Comparison of ENCODE assay signal across 2 cellular contexts in genomic region chr6:37867756-37868446, GRCh38.
TF ChIP-seq lines count a peak whose summit lies in the region.

No MANE protein-coding gene starts in this region.

TF ChIP-seq in HepG2, 621 proteins besides CTCF, POLR2A, EP300 and RAD21:
- TF ChIP-seq PHB2 (IDR thresholded peaks at IDR 0.05; ENCODE audit: partially characterized antibody) = peak; percentile 7
- TF ChIP-seq ARID4A (CRISPR knock-in tag; IDR thresholded peaks at IDR 0.05; ENCODE audit: borderline replicate concordance) = no peak
- no peak for TF ChIP-seq ZNF83 (CRISPR knock-in tag; IDR thresholded peaks at IDR 0.05; ENCODE audit: borderline replicate concordance)
TF ChIP-seq in HepG2: peak in this region for 1.

TF ChIP-seq in H1, 55 proteins besides CTCF, POLR2A, EP300 and RAD21:
- TF ChIP-seq RNF2 (IDR thresholded peaks at IDR 0.05; ENCODE audit: borderline replicate concordance, low read depth, low read length, missing control alignments, poor library complexity, severe bottlenecking) (no peak), ZNF274 (IDR thresholded peaks at IDR 0.05; ENCODE audit: borderline replicate concordance, extremely low read depth, low read length) (no peak), POLR2AphosphoS5 (IDR thresholded peaks at IDR 0.05; ENCODE audit: low read depth, low read length) (no peak), KDM1A (IDR thresholded peaks at IDR 0.05; ENCODE audit: borderline replicate concordance, low read length) (no peak), MAFK (IDR thresholded peaks at IDR 0.05; ENCODE audit: low read depth, low read length) (no peak), SP4 (IDR thresholded peaks at IDR 0.05; ENCODE audit: low read length) (no peak), EGR1 (IDR thresholded peaks at IDR 0.05; ENCODE audit: borderline replicate concordance, low read depth, low read length) (no peak), TCF12 (IDR thresholded peaks at IDR 0.05; ENCODE audit: low read depth, low read length) (no peak), USF2 (IDR thresholded peaks at IDR 0.05; ENCODE audit: low read length) (no peak), POU5F1 (IDR thresholded peaks at IDR 0.05; ENCODE audit: low read depth, low read length) (no peak), SP2 (IDR thresholded peaks at IDR 0.05; ENCODE audit: low read length) (no peak)
